Comparison of ENCODE assay signal across 5 cellular contexts in genomic region chr6:92791403-92791802, GRCh38.
"Had no signal": no experiment of that assay in that cellular context is flagged by ENCODE, and none has a peak within 500 bp of the region (broad histone marks: within the 10 kb centered on the region; RNA-seq: fewer than 3 reads in every experiment).

No MANE protein-coding gene starts in this region.

- H3K27ac ChIP-seq: HL-60 had no signal

- FAIRE-seq: HTR-8/SVneo had no signal

- DNase-seq: Karpas-422, KBM-7, KG1 had no signal
